Comparison of ENCODE assay signal across 1 cellular context in genomic region chr11:9573054-9573774, GRCh38.
TF ChIP-seq lines count a peak whose summit lies in the region.

Gene WEE1, plus strand, starts transcription at chr11:9573670. Its CDS starts 264 bp downstream, at chr11:9573934.

TF ChIP-seq in A549, 52 proteins besides CTCF, POLR2A, EP300 and RAD21 (continued from another document):
- TF ChIP-seq POLR2AphosphoS2 (conservative IDR thresholded peaks at IDR 0.05; ENCODE audit: low read length) = no peak
- no peak; the same call in 1 of the 2 replicates for TF ChIP-seq EHF (CRISPR knock-in tag; IDR thresholded peaks at IDR 0.05)
- TF ChIP-seq HEYL (CRISPR knock-in tag; IDR thresholded peaks at IDR 0.05) = no peak
- TF ChIP-seq TFCP2L1 (CRISPR knock-in tag; IDR thresholded peaks at IDR 0.05) = no peak
- TF ChIP-seq ESRRA (IDR thresholded peaks at IDR 0.05; ENCODE audit: borderline replicate concordance, low read length) = no peak
